8 cellular contexts compared by ENCODE assay signal in genomic region chr6:116087437-116088027, GRCh38. TPM values are rescaled to one million over a fixed set of nuclear protein-coding genes. Genes with fewer than 3 reads are reported as not detected.
DNase-seq lines count a peak whose midpoint lies in the region; ATAC-seq and TF ChIP-seq lines count a peak whose summit lies in the region.

No MANE protein-coding gene starts in this region.

- H3K9me3 ChIP-seq in naive thymus-derived CD4-positive, alpha-beta T cell (ENCODE audit: control insufficient read depth in 2 of 3, low read length in 3 of 3), result no peaks in the 10 kb centered on the region

- H3K27me3 Mint-ChIP-seq in naive thymus-derived CD4-positive, alpha-beta T cell, result peaks cover 0 to 22% (median 12%) of the 10 kb centered on the region in 5 donors

- H3K36me3 Mint-ChIP-seq in naive thymus-derived CD4-positive, alpha-beta T cell, result no peaks in the 10 kb centered on the region

- H3K9me3 Mint-ChIP-seq in naive thymus-derived CD4-positive, alpha-beta T cell, result no peaks in the 10 kb centered on the region

- H3K4me1 Mint-ChIP-seq in naive thymus-derived CD4-positive, alpha-beta T cell, result peaks cover 0 to 7% (median 0%) of the 10 kb centered on the region in 7 donors

- CTCF ChIA-PET in naive thymus-derived CD4-positive, alpha-beta T cell (lab: Charles Lee), result interaction anchor here (1.6 kb wide), 1 partner anchor 9 kb away, joined by 6 read pairs; no protein-coding TSS in a partner anchor

- DNase-seq in AG10803 (ENCODE audit: low read depth) (peak; percentile 58), astrocyte of the hippocampus (ENCODE audit: low read depth, low spot score) (peak; percentile 77), inferior parietal cortex (ENCODE audit: extremely low spot score) (no peak)
- no peak for DNase-seq in stimulated activated CD4-positive, alpha-beta T cell treated with anti-CD3 and anti-CD28 coated beads, Interleukin-4, amount 100 ng/mL, for 4 hours
- DNase-seq in activated CD4-positive, alpha-beta T cell treated with anti-CD3 and anti-CD28 coated beads, Interleukin-2, amount 50 U/mL, for 4 hours, result no peak
- no peak for DNase-seq in naive thymus-derived CD4-positive, alpha-beta T cell

- intact Hi-C loops in naive thymus-derived CD4-positive, alpha-beta T cell (cut with micrococcal nuclease), result no loop called here

- H3K36me3 ChIP-seq in naive thymus-derived CD4-positive, alpha-beta T cell (ENCODE audit: control insufficient read depth in 2 of 3, insufficient read depth in 3 of 3, low read length in 3 of 3), result no peaks in the 10 kb centered on the region

- H3K4me3 ChIP-seq in AG10803 (ENCODE audit: low read length), result no peak overlapping the region
- no peak overlapping the region for H3K4me3 ChIP-seq in naive thymus-derived CD4-positive, alpha-beta T cell (ENCODE audit: low read length)

- POLR2A ChIA-PET in naive thymus-derived CD4-positive, alpha-beta T cell (lab: Charles Lee), result interaction anchor here (0.6 kb wide), 1 partner anchor 11 kb away, joined by 3 read pairs; no protein-coding TSS in a partner anchor

- ATAC-seq in GM19395 (IDR thresholded peaks at IDR 0.05; ENCODE audit: unreplicated experiment), result peak; percentile 96
- peak; percentile 96 for ATAC-seq in HG03097 (IDR thresholded peaks at IDR 0.05; ENCODE audit: low FRiP score, unreplicated experiment)
- ATAC-seq in naive thymus-derived CD4-positive, alpha-beta T cell, result no peak

- TF ChIP-seq CTCF in AG10803 (conservative IDR thresholded peaks at IDR 0.05; ENCODE audit: low read length), result no peak

- no peak overlapping the region for H3K27ac Mint-ChIP-seq in naive thymus-derived CD4-positive, alpha-beta T cell

- no peak overlapping the region for H3K27ac ChIP-seq in naive thymus-derived CD4-positive, alpha-beta T cell (ENCODE audit: low read depth, low read length)

- H3K27me3 ChIP-seq in naive thymus-derived CD4-positive, alpha-beta T cell (ENCODE audit: control insufficient read depth in 2 of 2, insufficient read depth in 2 of 2, low read length in 2 of 2), result no peaks in the 10 kb centered on the region

- no peak overlapping the region for H3K4me3 Mint-ChIP-seq in naive thymus-derived CD4-positive, alpha-beta T cell

- no peaks in the 10 kb centered on the region for H3K4me1 ChIP-seq in naive thymus-derived CD4-positive, alpha-beta T cell (ENCODE audit: control insufficient read depth in 2 of 2, insufficient read depth in 2 of 2, low read length in 2 of 2)

RNA-seq across cellular contexts. Expression of gene NT5DC1, which starts 13.1 kb away (rescaled TPM):
- total RNA-seq in naive thymus-derived CD4-positive, alpha-beta T cell, result 10 to 100 TPM; 30.5 to 52.6 (median 39.7) TPM
- polyA plus RNA-seq in naive thymus-derived CD4-positive, alpha-beta T cell, result 10 to 100 TPM; 45.8 to 53.4 TPM

RNA-seq across cellular contexts. Expression of gene FRK, which starts 26.8 kb away (rescaled TPM):
- total RNA-seq in naive thymus-derived CD4-positive, alpha-beta T cell, result under 1 TPM in 4 of 5 experiments, not detected in 1; 0.02 to 0.05 (median 0.04) TPM
- polyA plus RNA-seq in naive thymus-derived CD4-positive, alpha-beta T cell, result not detected

RNA-seq across cellular contexts. Expression of gene COL10A1, which starts 38.4 kb away (rescaled TPM):
- total RNA-seq in naive thymus-derived CD4-positive, alpha-beta T cell, result not detected
- polyA plus RNA-seq in naive thymus-derived CD4-positive, alpha-beta T cell, result under 1 TPM; 0.07 to 0.33 TPM

Comparison
In these comparisons a context has a peak if more than half of its experiments do, and no peak if none do; other contexts are left out.
1. DNase-seq: peak in AG10803 (single experiment) and astrocyte of the hippocampus (single experiment); none in stimulated activated CD4-positive, alpha-beta T cell treated with anti-CD3 and anti-CD28 coated beads, Interleukin-4, amount 100 ng/mL, for 4 hours (0 of 2), inferior parietal cortex (single experiment), activated CD4-positive, alpha-beta T cell treated with anti-CD3 and anti-CD28 coated beads, Interleukin-2, amount 50 U/mL, for 4 hours (0 of 2) and naive thymus-derived CD4-positive, alpha-beta T cell (0 of 9).